Comparison of ENCODE assay signal across 8 cellular contexts in the genomic region with DNA sequence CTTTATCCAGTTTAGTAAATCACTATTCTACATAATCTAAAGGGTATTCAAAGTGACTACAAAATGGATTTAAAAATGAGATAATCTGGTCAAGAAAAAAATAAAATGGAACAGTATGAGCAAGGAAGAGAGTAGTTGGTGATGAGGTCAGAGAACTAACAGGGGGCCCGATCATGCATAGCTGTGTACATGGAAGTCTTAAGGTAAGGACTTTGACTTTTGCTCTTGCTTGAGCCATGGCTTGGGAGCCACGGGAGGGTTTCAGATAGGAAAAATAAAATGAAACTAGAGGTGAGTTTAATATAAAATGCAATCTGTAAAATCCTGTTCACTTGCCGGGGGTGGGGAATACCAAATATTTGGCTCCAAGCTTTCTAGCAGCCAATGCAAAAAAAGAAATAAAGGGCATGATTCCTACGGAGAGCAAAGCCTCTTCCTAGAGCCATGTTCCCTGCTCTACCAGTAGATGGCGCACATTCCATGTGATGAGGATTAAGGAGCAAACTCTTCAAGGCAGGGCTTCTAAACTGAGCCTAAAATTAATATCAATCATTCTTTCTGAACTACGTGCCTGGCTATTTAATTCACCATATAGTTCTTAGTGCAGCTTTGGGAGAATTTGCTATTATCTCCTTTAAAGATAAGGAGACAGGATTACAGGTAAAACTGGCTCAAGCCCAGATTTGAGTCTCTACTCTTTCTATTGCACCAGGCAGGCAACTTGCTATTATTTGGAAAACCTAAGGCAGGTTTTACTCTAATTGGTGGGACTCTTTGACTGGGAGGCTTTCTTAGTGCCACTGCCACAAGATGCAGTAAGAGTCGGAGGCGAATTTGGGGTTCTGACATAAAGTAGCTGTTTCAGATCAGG. TPM values are rescaled to one million over a fixed set of nuclear protein-coding genes. Genes with fewer than 3 reads are reported as not detected.
DNase-seq lines count a peak whose midpoint lies in the region; ATAC-seq and TF ChIP-seq lines count a peak whose summit lies in the region.

No MANE protein-coding gene starts in this region.

- peak; percentile 41 for DNase-seq in ACHN
- DNase-seq in NCI-H748 treated with DMSO at 0.1 percent for 48 hours (lab: John Stamatoyannopoulos, UW): peak; percentile 37
- peak; percentile 46 for DNase-seq in activated CD8-positive, alpha-beta T cell treated with anti-CD3 and anti-CD28 coated beads for 36 hours
- DNase-seq in fibroblast of peridontal ligament (ENCODE audit: extremely low read depth): peak; percentile 68
- DNase-seq in osteocyte (ENCODE audit: extremely low spot score, unreplicated experiment): no peak
- no peak for DNase-seq in NCI-H774 (lab: John Stamatoyannopoulos, UW)

- H3K27ac Mint-ChIP-seq in activated CD8-positive, alpha-beta T cell treated with anti-CD3 and anti-CD28 coated beads for 36 hours: no peak overlapping the region
- H3K27ac Mint-ChIP-seq in osteocyte (ENCODE audit: unreplicated experiment): no peak overlapping the region

- no peaks in the 10 kb centered on the region for H3K36me3 Mint-ChIP-seq in activated CD8-positive, alpha-beta T cell treated with anti-CD3 and anti-CD28 coated beads for 36 hours (ENCODE audit: low read depth)
- no peaks in the 10 kb centered on the region for H3K36me3 Mint-ChIP-seq in osteocyte (ENCODE audit: unreplicated experiment)

- TF ChIP-seq CTCF in GM12873 (IDR thresholded peaks at IDR 0.05; ENCODE audit: insufficient read depth, low read depth, low read length, missing control alignments) (peak; percentile 92), osteocyte (IDR thresholded peaks at IDR 0.05) (peak; percentile 82)
- peak; percentile 69 for TF ChIP-seq CTCF in activated CD8-positive, alpha-beta T cell treated with anti-CD3 and anti-CD28 coated beads for 36 hours (IDR thresholded peaks at IDR 0.05)

- in situ Hi-C loops in ACHN (cut with HindIII; ENCODE audit: low pct_ligation_motif_present, low pct_unique_long_range_greater_than_20kb, low sequenced_read_pairs): no loop called here

- H3K9me3 Mint-ChIP-seq in activated CD8-positive, alpha-beta T cell treated with anti-CD3 and anti-CD28 coated beads for 36 hours: no peaks in the 10 kb centered on the region
- no peaks in the 10 kb centered on the region for H3K9me3 Mint-ChIP-seq in osteocyte (ENCODE audit: unreplicated experiment)

- intact Hi-C loops in activated CD8-positive, alpha-beta T cell treated with anti-CD3 and anti-CD28 coated beads for 36 hours (cut with micrococcal nuclease): no loop called here

- peaks cover under 1% of the 10 kb centered on the region for H3K4me1 Mint-ChIP-seq in activated CD8-positive, alpha-beta T cell treated with anti-CD3 and anti-CD28 coated beads for 36 hours (ENCODE audit: low read depth)
- H3K4me1 Mint-ChIP-seq in osteocyte (ENCODE audit: unreplicated experiment): no peaks in the 10 kb centered on the region

- ATAC-seq in HG03097 (IDR thresholded peaks at IDR 0.05; ENCODE audit: low FRiP score, unreplicated experiment): peak; percentile 80
- ATAC-seq in activated CD8-positive, alpha-beta T cell treated with anti-CD3 and anti-CD28 coated beads for 36 hours: peak; percentile 75

- POLR2A ChIA-PET in activated CD8-positive, alpha-beta T cell treated with anti-CD3 and anti-CD28 coated beads for 36 hours (lab: Charles Lee): no interaction called here

- H3K27me3 Mint-ChIP-seq in activated CD8-positive, alpha-beta T cell treated with anti-CD3 and anti-CD28 coated beads for 36 hours: no peaks in the 10 kb centered on the region
- H3K27me3 Mint-ChIP-seq in osteocyte (ENCODE audit: unreplicated experiment): no peaks in the 10 kb centered on the region

- no peak overlapping the region for H3K4me3 Mint-ChIP-seq in activated CD8-positive, alpha-beta T cell treated with anti-CD3 and anti-CD28 coated beads for 36 hours
- H3K4me3 Mint-ChIP-seq in osteocyte (ENCODE audit: unreplicated experiment): no peak overlapping the region

- CTCF ChIA-PET in activated CD8-positive, alpha-beta T cell treated with anti-CD3 and anti-CD28 coated beads for 36 hours (lab: Charles Lee): interaction anchor here (0.7 to 7.7 kb wide), 7 partner anchors 8 to 664 kb away, joined by 3 to 57 read pairs (median 4); no protein-coding TSS in a partner anchor

RNA-seq across cellular contexts. Expression of gene CLCN5, which starts 6.8 kb away (rescaled TPM):
- total RNA-seq in activated CD8-positive, alpha-beta T cell treated with anti-CD3 and anti-CD28 coated beads for 36 hours: 1 to 10 TPM; 1.7 TPM
- total RNA-seq in osteocyte: 12.5 and 13.1 TPM in 2 replicates

RNA-seq across cellular contexts. Expression of gene USP27X, which starts 36.3 kb away (rescaled TPM):
- 1 to 10 TPM; 1.0 to 1.3 TPM for total RNA-seq in activated CD8-positive, alpha-beta T cell treated with anti-CD3 and anti-CD28 coated beads for 36 hours
- 4.5 and 4.6 TPM in 2 replicates for total RNA-seq in osteocyte

Comparison
In these comparisons a context has a peak if more than half of its experiments do, and no peak if none do; other contexts are left out.
1. DNase-seq: peak in ACHN (single experiment), NCI-H748 treated with DMSO at 0.1 percent for 48 hours (single experiment), activated CD8-positive, alpha-beta T cell treated with anti-CD3 and anti-CD28 coated beads for 36 hours (single experiment) and fibroblast of peridontal ligament (single experiment); none in osteocyte (single experiment) and NCI-H774 (single experiment).
2. Peak in every context shown above with its lines, with median percentiles within 50 percentile points of each other: CTCF ChIP-seq.